10 cellular contexts compared by ENCODE assay signal in the genomic region with DNA sequence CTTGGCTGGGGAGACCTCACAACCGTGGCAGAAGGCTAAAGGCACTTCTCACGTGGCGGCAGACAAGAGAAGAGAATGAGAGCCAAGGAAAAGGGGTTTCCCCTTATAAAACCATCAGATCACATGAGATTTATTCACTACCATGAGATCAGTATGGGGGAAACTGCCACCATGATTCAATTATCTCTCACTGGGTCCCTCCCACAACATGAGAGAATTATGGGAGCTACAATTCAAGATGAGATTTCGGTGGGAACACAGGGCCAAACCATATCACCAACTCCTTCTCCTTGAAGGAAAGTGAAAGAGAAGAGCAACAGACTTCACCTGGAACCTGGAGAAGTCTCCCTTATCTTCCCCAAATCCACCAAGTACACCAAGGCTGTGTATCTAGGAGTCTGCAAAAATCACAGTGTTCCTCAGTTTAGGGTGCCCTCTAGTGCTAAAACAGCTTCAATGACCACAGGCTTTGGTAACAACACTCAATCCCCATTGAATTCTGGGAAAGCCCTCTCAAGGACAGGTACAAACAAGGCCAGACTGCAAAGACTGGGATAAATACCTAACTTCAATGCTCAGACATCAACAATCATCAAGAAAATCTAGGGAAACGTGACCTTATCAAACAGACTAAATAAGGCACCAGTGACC.
A peak's percentile ranks its signal among the peaks of the same experiment; 100 is the strongest.
DNase-seq lines count a peak whose midpoint lies in the region; ATAC-seq and TF ChIP-seq lines count a peak whose summit lies in the region.
"Had no signal": no experiment of that assay in that cellular context is flagged by ENCODE, and none has a peak within 500 bp of the region (broad histone marks: within the 10 kb centered on the region; RNA-seq: fewer than 3 reads in every experiment).

No MANE protein-coding gene starts in this region.

- no peak overlapping the region for H3K9ac ChIP-seq in PC-3 (ENCODE audit: low read length)

- H3K4me2 ChIP-seq in PC-3 (ENCODE audit: low read length) = no peak overlapping the region

- ATAC-seq in PC-3 (peak; percentile 82), omental fat pad (ENCODE audit: low FRiP score) (no peak), HG03159 (IDR thresholded peaks at IDR 0.05; ENCODE audit: unreplicated experiment) (no peak), HG03139 (IDR thresholded peaks at IDR 0.05; ENCODE audit: unreplicated experiment) (no peak)
- ATAC-seq: activated CD8-positive, alpha-beta memory T cell treated with anti-CD3 and anti-CD28 coated beads, Interleukin-2, amount 10 ng/mL, durations not matched to agents 7 days and 5 days had no signal

- no peak overlapping the region for H3K4me3 ChIP-seq in PC-3 (ENCODE audit: low read length)
- no peak overlapping the region for H3K4me3 ChIP-seq in MG63

- H4K20me1 ChIP-seq in PC-3 (ENCODE audit: low read length) = no peaks in the 10 kb centered on the region

- TF ChIP-seq CTCF in PC-3 (conservative IDR thresholded peaks at IDR 0.05; ENCODE audit: low read depth, low read length) (peak; percentile 80), omental fat pad (IDR thresholded peaks at IDR 0.05) (no peak)

- peak overlapping the region; percentile 66; the same call in 1 of the 2 replicates for H2AFZ ChIP-seq in PC-3 (ENCODE audit: low read length)

- H3K27me3 ChIP-seq in PC-3 (ENCODE audit: low read length) (no peaks in the 10 kb centered on the region), MG63 (no peaks in the 10 kb centered on the region)

- H3K9me3 ChIP-seq in PC-3 (ENCODE audit: low read length) (no peaks in the 10 kb centered on the region), MG63 (no peaks in the 10 kb centered on the region)

- H3K36me3 ChIP-seq in PC-3 (ENCODE audit: low read depth, low read length) (no peaks in the 10 kb centered on the region), MG63 (no peaks in the 10 kb centered on the region)

- H3K27ac ChIP-seq in PC-3 (ENCODE audit: low read length) = no peak overlapping the region

- DNase-seq in AML-193 (lab: John Stamatoyannopoulos, UW) (peak; percentile 15 to 21), HCEC 1CT (peak; percentile 45), PC-3 (peak; percentile 74), foreskin melanocyte (peak; percentile 7), omental fat pad (ENCODE audit: low spot score) (no peak), MG63 (no peak)
- DNase-seq: activated CD8-positive, alpha-beta memory T cell treated with anti-CD3 and anti-CD28 coated beads, Interleukin-2, amount 10 ng/mL, durations not matched to agents 7 days and 5 days; nucleus accumbens had no signal

- BruUV-seq in PC-3 (replicated peaks; lab: Mats Ljungman, UMichigan) = no TSS peak

- POLR2A ChIA-PET in PC-3 (lab: Charles Lee; ENCODE audit: unreplicated experiment) = no interaction called here

- no peaks in the 10 kb centered on the region for H3K79me2 ChIP-seq in PC-3 (ENCODE audit: low read length)

- no peaks in the 10 kb centered on the region for H3K9me2 ChIP-seq in PC-3 (replicated peaks; ENCODE audit: low read length)

- CTCF ChIA-PET in PC-3 (lab: Charles Lee) = no interaction called here

- intact Hi-C loops in PC-3 (cut with micrococcal nuclease) = loop anchor here (10.0 kb wide), 2 partner anchors 395 to 1015 kb away; no protein-coding TSS in a partner anchor

- no peaks in the 10 kb centered on the region for H3F3A ChIP-seq in PC-3 (ENCODE audit: low read length, unreplicated experiment)

- no peaks in the 10 kb centered on the region for H3K4me1 ChIP-seq in PC-3 (ENCODE audit: insufficient read depth, low read length)

Comparison
In these comparisons a context has a peak if more than half of its experiments do, and no peak if none do; other contexts are left out.
1. DNase-seq: peak in AML-193 (2 of 2), HCEC 1CT (single experiment), PC-3 (single experiment) and foreskin melanocyte (single experiment); none in omental fat pad (single experiment) and MG63 (single experiment).